Comparison of ENCODE assay signal across 11 cellular contexts in the genomic region with DNA sequence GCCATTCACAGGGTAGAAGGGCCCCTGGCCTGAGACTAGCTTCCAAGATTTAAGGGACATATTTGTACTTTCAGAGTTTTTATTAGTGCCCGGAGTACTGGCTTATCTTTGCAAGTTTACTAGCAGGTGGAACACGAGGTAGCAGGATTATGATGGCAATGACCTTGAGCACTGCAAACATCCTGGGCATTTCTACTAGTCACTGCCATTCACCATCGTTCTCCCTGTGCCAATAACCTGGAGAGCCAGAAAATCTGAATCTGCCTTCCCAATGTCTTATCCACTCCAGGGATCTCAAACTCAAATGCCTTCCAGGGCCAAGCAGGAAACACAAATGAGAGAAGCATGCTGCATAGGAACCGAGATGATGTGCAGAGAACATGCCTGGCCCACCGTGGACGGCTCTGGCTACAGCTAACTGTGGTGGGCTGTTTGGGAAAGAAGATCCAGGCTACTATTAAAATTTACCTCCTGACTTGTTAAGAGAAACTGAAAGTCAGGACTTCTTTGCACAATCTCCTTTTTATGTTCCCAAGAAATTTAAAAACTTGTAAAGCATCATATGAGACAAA. TPM values are rescaled to one million over a fixed set of nuclear protein-coding genes. Genes with fewer than 3 reads are reported as not detected.
DNase-seq lines count a peak whose midpoint lies in the region; ATAC-seq, FAIRE-seq and TF ChIP-seq lines count a peak whose summit lies in the region.
"Had no signal": no experiment of that assay in that cellular context is flagged by ENCODE, and none has a peak within 500 bp of the region (broad histone marks: within the 10 kb centered on the region; RNA-seq: fewer than 3 reads in every experiment).

No MANE protein-coding gene starts in this region.

- intact Hi-C loops in left ventricle myocardium inferior (cut with micrococcal nuclease) (no loop called here), Right ventricle myocardium inferior (cut with DNase I) (no loop called here), colonic mucosa (cut with DNase I) (no loop called here), uterus (cut with DNase I; ENCODE audit: low total_unique reads) (no loop called here)

- H3K27ac ChIP-seq in left ventricle myocardium inferior (replicated peaks) (peak overlapping the region; percentile 91), colonic mucosa (peak overlapping the region; percentile 77), neutrophil (peak overlapping the region; percentile 81), uterus (peak overlapping the region; percentile 69)

- TF ChIP-seq POLR2A in uterus (IDR thresholded peaks at IDR 0.05) = no peak

- H3K4me3 ChIP-seq in left ventricle myocardium inferior (peak overlapping the region; percentile 22), colonic mucosa (no peak overlapping the region), neutrophil (ENCODE audit: low read depth in 1 of 2, low read length in 1 of 2) (no peak overlapping the region), uterus (no peak overlapping the region)

- H3K36me3 ChIP-seq in left ventricle myocardium inferior = no peaks in the 10 kb centered on the region
- no peaks in the 10 kb centered on the region for H3K36me3 ChIP-seq in colonic mucosa
- H3K36me3 ChIP-seq in neutrophil = peaks cover 6% of the 10 kb centered on the region
- H3K36me3 ChIP-seq in uterus = no peaks in the 10 kb centered on the region

- peak overlapping the region in 1 of 2 donors; percentile 1 for H3K9ac ChIP-seq in colonic mucosa (ENCODE audit: low read depth in 2 of 2, low read length in 2 of 2)

- H3K4me1 ChIP-seq in left ventricle myocardium inferior (peaks cover 100% of the 10 kb centered on the region), colonic mucosa (peaks cover 49% of the 10 kb centered on the region), neutrophil (ENCODE audit: control insufficient read depth in 1 of 2, insufficient read depth in 1 of 2, low read depth in 1 of 2, low read length in 1 of 2) (peaks cover 53 to 55% of the 10 kb centered on the region in 2 experiments), uterus (peaks cover 19 to 35% of the 10 kb centered on the region in 2 donors)

- DNase-seq in left ventricle myocardium inferior (no peak), Right ventricle myocardium inferior (ENCODE audit: missing footprints) (no peak), colonic mucosa (peak; percentile 74), uterus (no peak), RCC 7860 (ENCODE audit: low spot score) (no peak)
- DNase-seq: NCI-H1092 treated with DMSO at 0.1 percent for 48 hours; NCI-H526 treated with DMSO at 0.1 percent for 48 hours; stimulated activated CD4-positive, alpha-beta T cell treated with anti-CD3 and anti-CD28 coated beads, Interleukin-15, amount 100 ng/mL, for 24 hours had no signal

- H3K27me3 ChIP-seq in left ventricle myocardium inferior (ENCODE audit: low read depth) (no peaks in the 10 kb centered on the region), colonic mucosa (no peaks in the 10 kb centered on the region), neutrophil (no peaks in the 10 kb centered on the region), uterus (no peaks in the 10 kb centered on the region)

- TF ChIP-seq CTCF in left ventricle myocardium inferior (IDR thresholded peaks at IDR 0.05; ENCODE audit: borderline replicate concordance) (no peak), colonic mucosa (IDR thresholded peaks at IDR 0.05) (no peak), neutrophil (IDR thresholded peaks at IDR 0.05) (no peak), uterus (IDR thresholded peaks at IDR 0.05) (no peak)

- ATAC-seq in Right ventricle myocardium inferior = no peak
- no peak for ATAC-seq in HG02870 (IDR thresholded peaks at IDR 0.05; ENCODE audit: unreplicated experiment)
- ATAC-seq in HG02588 (IDR thresholded peaks at IDR 0.05; ENCODE audit: unreplicated experiment) = no peak

- no peaks in the 10 kb centered on the region for H3K9me3 ChIP-seq in left ventricle myocardium inferior (replicated peaks)
- H3K9me3 ChIP-seq in colonic mucosa = no peaks in the 10 kb centered on the region
- no peaks in the 10 kb centered on the region for H3K9me3 ChIP-seq in neutrophil
- no peaks in the 10 kb centered on the region for H3K9me3 ChIP-seq in uterus

- no peak for FAIRE-seq in RCC 7860 (lab: Jason Lieb, UNC)

RNA-seq across cellular contexts. Expression of a gene that starts 16.7 kb away (rescaled TPM):
- total RNA-seq in left ventricle myocardium inferior = 53.4 TPM
- total RNA-seq in Right ventricle myocardium inferior = 41.2 TPM
- total RNA-seq in colonic mucosa = 10 to 100 TPM; 43.3 to 45.2 TPM
- 10 to 100 TPM; 10.9 to 94.3 (median 67.8) TPM for total RNA-seq in uterus
